ENCODE assay signal across 9 cellular contexts in genomic region chr1:36225298-36225899, GRCh38. TPM values are rescaled to one million over a fixed set of nuclear protein-coding genes. Genes with fewer than 3 reads are reported as not detected.
DNase-seq lines count a peak whose midpoint lies in the region; ATAC-seq and TF ChIP-seq lines count a peak whose summit lies in the region.
"Had no signal": no experiment of that assay in that cellular context is flagged by ENCODE, and none has a peak within 500 bp of the region (broad histone marks: within the 10 kb centered on the region; RNA-seq: fewer than 3 reads in every experiment).

No MANE protein-coding gene starts in this region.

- peaks cover 30% of the 10 kb centered on the region for H3F3A ChIP-seq in GM23248 (ENCODE audit: insufficient read depth)

- H3K4me3 ChIP-seq in GM23248 = peak overlapping the region; percentile 98
- H3K4me3 ChIP-seq in fibroblast of the aortic adventitia (ENCODE audit: low read depth, low read length) = peak overlapping the region; percentile 94
- peak overlapping the region; percentile 72 to 92 (median 84) for H3K4me3 ChIP-seq in sigmoid colon

- peak overlapping the region; percentile 95 for H3K27ac ChIP-seq in GM23248
- peak overlapping the region; percentile 95 to 99 (median 98) for H3K27ac ChIP-seq in sigmoid colon

- H3K9me3 ChIP-seq in GM23248 (ENCODE audit: low read depth) (no peaks in the 10 kb centered on the region), T-helper 17 cell (ENCODE audit: control insufficient read depth, low read length, poor library complexity, severe bottlenecking) (no peaks in the 10 kb centered on the region), sigmoid colon (no peaks in the 10 kb centered on the region)

- peaks cover 58% of the 10 kb centered on the region for H3K79me2 ChIP-seq in GM23248 (ENCODE audit: insufficient read depth)

- DNase-seq in GM23248 (peak; percentile 34), T-helper 17 cell (no peak), fibroblast of the aortic adventitia (ENCODE audit: low read depth) (no peak), sigmoid colon (no peak), cerebellum (ENCODE audit: low spot score) (no peak), medulla oblongata (ENCODE audit: extremely low spot score) (no peak)
- DNase-seq: activated gamma-delta T cell had no signal

- H3K36me3 ChIP-seq in GM23248 (ENCODE audit: low read depth) (peaks cover 5% of the 10 kb centered on the region; the same call in 1 of the 2 replicates), sigmoid colon (peaks cover 0 to 15% (median 1%) of the 10 kb centered on the region in 4 donors)

- H3K27me3 Mint-ChIP-seq in T-helper 17 cell = no peaks in the 10 kb centered on the region

- no peak for TF ChIP-seq POLR2A in sigmoid colon (IDR thresholded peaks at IDR 0.05)

- TF ChIP-seq CTCF in fibroblast of the aortic adventitia (IDR thresholded peaks at IDR 0.05; ENCODE audit: insufficient read depth, low read length) (no peak), sigmoid colon (IDR thresholded peaks at IDR 0.05) (no peak)

- peak overlapping the region; percentile 94 for H3K9ac ChIP-seq in GM23248

- peak overlapping the region; percentile 99 for H3K27ac Mint-ChIP-seq in T-helper 17 cell

- no peak overlapping the region for H2AFZ ChIP-seq in GM23248

- no peaks in the 10 kb centered on the region for H3K9me2 ChIP-seq in GM23248 (ENCODE audit: insufficient read depth)

- ATAC-seq in T-helper 17 cell = no peak
- no peak for ATAC-seq in GM21515 (IDR thresholded peaks at IDR 0.05; ENCODE audit: unreplicated experiment)
- no peak for ATAC-seq in GM19395 (IDR thresholded peaks at IDR 0.05; ENCODE audit: unreplicated experiment)

- H4K20me1 ChIP-seq in GM23248 (ENCODE audit: insufficient read depth) = peaks cover 11% of the 10 kb centered on the region; the same call in 1 of the 2 replicates

- H3K4me1 ChIP-seq in GM23248 (ENCODE audit: insufficient read depth) (peaks cover 17% of the 10 kb centered on the region), sigmoid colon (peaks cover 0 to 55% (median 49%) of the 10 kb centered on the region in 4 donors)

- 6 to 8% methylated on average over 10 of the region's 10 CpGs for WGBS in GM23248 (ENCODE audit: low coverage in 1 of 2, low lambda C conversion rate in 2 of 2, missing lambda C conversion rate in 2 of 2), 2 experiments
- WGBS in sigmoid colon, 2 donors = 5 to 32% methylated on average over 10 of the region's 10 CpGs

- H3K4me1 Mint-ChIP-seq in T-helper 17 cell = peaks cover 34% of the 10 kb centered on the region

- peak overlapping the region; percentile 97 for H3K4me2 ChIP-seq in GM23248 (ENCODE audit: unreplicated experiment)

- H3K36me3 Mint-ChIP-seq in T-helper 17 cell (ENCODE audit: low read depth) = peaks cover 6% of the 10 kb centered on the region

- H3K4me3 Mint-ChIP-seq in T-helper 17 cell = peak overlapping the region; percentile 95

- no peak for TF ChIP-seq EP300 in sigmoid colon (IDR thresholded peaks at IDR 0.05)

- H3K27me3 ChIP-seq in GM23248 (replicated peaks; ENCODE audit: insufficient read depth) (no peaks in the 10 kb centered on the region), sigmoid colon (no peaks in the 10 kb centered on the region)

- in situ Hi-C loops in GM23248 (cut with MboI) = no loop called here

- intact Hi-C loops in sigmoid colon (cut with DNase I) = loop anchor here (2.0 kb wide), 1 partner anchor 59 kb away; no protein-coding TSS in a partner anchor

RNA-seq across cellular contexts. Expression of gene THRAP3, which starts 1.2 kb away (rescaled TPM):
- total RNA-seq in GM23248 (2014; rRNA removed; shearing (Covaris generic)) = 57.3 and 61.5 TPM in 2 replicates
- 91.9 and 95.2 TPM in 2 replicates for polyA plus RNA-seq in GM23248 (2016; fragmentation: Nextera tagmentation; extraction: Ambion mirVana)
- 10 to 100 TPM; 74.5 to 76.3 TPM for total RNA-seq in T-helper 17 cell
- total RNA-seq in fibroblast of the aortic adventitia (ENCODE audit: low replicate concordance) = 47.8 and 130 TPM in 2 replicates
- 100 to 1,000 TPM in 1 of 4 donors, 10 to 100 TPM in 3; 77.8 to 104 (median 89.9) TPM for total RNA-seq in sigmoid colon
- 10 to 100 TPM; 25.4 to 52.0 (median 30.6) TPM for polyA plus RNA-seq in sigmoid colon
- 71.7 TPM for total RNA-seq in cerebellum
